ENCODE assay signal across 28 cellular contexts in the genomic region with DNA sequence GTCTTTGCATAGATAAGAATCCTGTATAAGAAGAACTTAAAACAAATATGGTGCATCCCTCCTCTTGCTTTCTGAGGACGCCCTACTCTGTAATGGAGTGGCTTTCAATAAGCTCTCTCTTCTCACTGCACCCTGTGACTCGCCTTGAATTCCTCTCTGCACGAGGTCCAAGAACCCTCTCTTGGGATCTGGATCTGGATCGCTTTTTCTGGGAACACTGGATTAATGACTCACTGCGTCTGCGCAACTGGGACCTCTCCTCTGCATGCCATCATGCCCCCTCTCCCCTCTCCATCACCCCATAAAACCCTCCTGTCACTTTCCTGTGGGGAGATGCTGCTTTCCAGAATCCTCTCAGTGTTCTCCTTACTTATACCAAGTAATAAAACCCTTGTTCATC. TPM values are rescaled to one million over a fixed set of nuclear protein-coding genes. Genes with fewer than 3 reads are reported as not detected.
"Had no signal": no experiment of that assay in that cellular context is flagged by ENCODE, and none has a peak within 500 bp of the region (broad histone marks: within the 10 kb centered on the region; RNA-seq: fewer than 3 reads in every experiment).

No MANE protein-coding gene starts in this region.

- H3K9me3 ChIP-seq: colonic mucosa, testis, uterus had no signal

- H3K36me3 Mint-ChIP-seq: brain; natural killer cell; stimulated activated memory B cell treated with anti-CD40 and anti-IgM and Interleukin-4, amounts not matched to agents 10 μg/mL and 1 μg/mL and 100 μg/mL, for 72 hours; T-cell had no signal

- H3K4me3 Mint-ChIP-seq: activated CD8-positive, alpha-beta T cell treated with anti-CD3 and anti-CD28 coated beads, Interleukin-2, amount 10 ng/mL, durations not matched to agents 7 days and 5 days; activated naive CD8-positive, alpha-beta T cell treated with anti-CD3 and anti-CD28 coated beads, Interleukin-2, amount 50 U/mL, for 24 hours; activated T-helper 1 cell treated with anti-CD3 and anti-CD28 coated beads, Interleukin-12 subunit alpha, Interleukin-12 subunit beta, Interleukin-2, Interleukin-4 antibody, amounts not matched to agents 30 ng/mL and 10 ng/mL and 1 ng/mL, durations not matched to agents 14 hours and 24 hours and 36 hours; brain; immature natural killer cell; natural killer cell; stimulated activated memory B cell treated with anti-CD40 and anti-IgM and Interleukin-4, amounts not matched to agents 10 μg/mL and 1 μg/mL and 100 μg/mL, for 72 hours; T-cell had no signal

- DNase-seq: activated CD4-positive, alpha-beta T cell treated with anti-CD3 and anti-CD28 coated beads, Interleukin-2, amount 50 U/mL, for 1 hour; activated CD4-positive, CD25-positive, alpha-beta regulatory T cell treated with anti-CD3 and anti-CD28 coated beads, Interleukin-2, amount 50 U/mL, for 72 hours; activated CD8-positive, alpha-beta T cell treated with anti-CD3 and anti-CD28 coated beads, Interleukin-2, amount 10 ng/mL, durations not matched to agents 7 days and 5 days; activated gamma-delta T cell; activated naive CD4-positive, alpha-beta T cell treated with anti-CD3 and anti-CD28 coated beads, Interleukin-2, amount 50 U/mL, for 16 hours; activated naive CD8-positive, alpha-beta T cell treated with anti-CD3 and anti-CD28 coated beads, Interleukin-2, amount 50 U/mL, for 24 hours; aorta; caudate nucleus; colonic mucosa; dorsolateral prefrontal cortex; esophagus squamous epithelium; foreskin melanocyte; immature natural killer cell; left lung; natural killer cell; T-cell; testis; trophoblast cell; uterus; WERI-Rb-1 had no signal

- H3K4me1 ChIP-seq: colonic mucosa, esophagus squamous epithelium, left lung, testis, uterus had no signal

- H3K27ac Mint-ChIP-seq: activated CD8-positive, alpha-beta T cell treated with anti-CD3 and anti-CD28 coated beads, Interleukin-2, amount 10 ng/mL, durations not matched to agents 7 days and 5 days; activated naive CD8-positive, alpha-beta T cell treated with anti-CD3 and anti-CD28 coated beads, Interleukin-2, amount 50 U/mL, for 24 hours; activated T-helper 1 cell treated with anti-CD3 and anti-CD28 coated beads, Interleukin-12 subunit alpha, Interleukin-12 subunit beta, Interleukin-2, Interleukin-4 antibody, amounts not matched to agents 30 ng/mL and 10 ng/mL and 1 ng/mL, durations not matched to agents 14 hours and 24 hours and 36 hours; brain; natural killer cell; progenitor cell of endocrine pancreas; stimulated activated memory B cell treated with anti-CD40 and anti-IgM and Interleukin-4, amounts not matched to agents 10 μg/mL and 1 μg/mL and 100 μg/mL, for 72 hours; T-cell had no signal

- H3K27me3 ChIP-seq: colonic mucosa, left lung, testis, uterus had no signal

- H3K27me3 Mint-ChIP-seq: brain, progenitor cell of endocrine pancreas had no signal

- H3K27ac ChIP-seq: colonic mucosa, dorsolateral prefrontal cortex, esophagus squamous epithelium, left lung, skin epidermis, testis, uterus, WERI-Rb-1 had no signal

- H3K4me3 ChIP-seq: colonic mucosa, dorsolateral prefrontal cortex, esophagus squamous epithelium, left lung, skin epidermis, testis, uterus had no signal

- H3K4me1 Mint-ChIP-seq: activated naive CD8-positive, alpha-beta T cell treated with anti-CD3 and anti-CD28 coated beads, Interleukin-2, amount 50 U/mL, for 24 hours; brain; immature natural killer cell; natural killer cell; stimulated activated memory B cell treated with anti-CD40 and anti-IgM and Interleukin-4, amounts not matched to agents 10 μg/mL and 1 μg/mL and 100 μg/mL, for 72 hours; T-cell had no signal

- H3K36me3 ChIP-seq: colonic mucosa, esophagus squamous epithelium, left lung, uterus, WERI-Rb-1 had no signal

- ATAC-seq: activated CD8-positive, alpha-beta T cell treated with anti-CD3 and anti-CD28 coated beads, Interleukin-2, amount 10 ng/mL, durations not matched to agents 7 days and 5 days; activated naive CD8-positive, alpha-beta T cell treated with anti-CD3 and anti-CD28 coated beads, Interleukin-2, amount 50 U/mL, for 24 hours; left lung; natural killer cell; stimulated activated memory B cell treated with anti-CD40 and anti-IgM and Interleukin-4, amounts not matched to agents 10 μg/mL and 1 μg/mL and 100 μg/mL, for 72 hours; T-cell had no signal

RNA-seq across cellular contexts. Expression of a gene that starts 15.1 kb away (rescaled TPM):
- total RNA-seq: activated CD8-positive, alpha-beta T cell treated with anti-CD3 and anti-CD28 coated beads, Interleukin-2, amount 10 ng/mL, durations not matched to agents 7 days and 5 days; activated T-helper 1 cell treated with anti-CD3 and anti-CD28 coated beads, Interleukin-12 subunit alpha, Interleukin-12 subunit beta, Interleukin-2, Interleukin-4 antibody, amounts not matched to agents 30 ng/mL and 10 ng/mL and 1 ng/mL, durations not matched to agents 14 hours and 24 hours and 36 hours; aorta; colonic mucosa; dorsolateral prefrontal cortex; esophagus squamous epithelium; kidney epithelial cell; left lung; lung microvascular endothelial cell; natural killer cell; osteocyte; progenitor cell of endocrine pancreas; T-cell; testis; uterus had no signal
- polyA plus RNA-seq: aorta, immature natural killer cell had no signal
